14 cellular contexts compared by ENCODE assay signal in the genomic region with DNA sequence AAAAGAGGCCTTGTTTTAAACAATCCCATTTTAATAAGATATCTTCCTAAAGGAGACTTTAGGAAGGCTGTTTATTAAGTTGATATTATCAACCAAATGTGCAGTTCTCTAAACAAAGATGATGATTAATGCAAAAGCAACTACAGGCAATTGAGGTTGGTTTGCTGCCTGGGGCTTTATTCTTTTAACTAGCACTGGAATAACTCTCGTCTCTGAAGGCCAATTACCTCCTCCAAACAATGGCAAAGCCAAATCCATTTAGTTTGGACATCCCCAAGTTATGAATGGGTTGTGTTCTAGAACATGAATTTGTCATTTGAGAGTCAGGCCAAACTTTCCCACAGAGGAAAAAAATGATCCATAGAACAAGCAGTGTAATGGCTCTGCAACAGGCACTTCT.
DNase-seq lines count a peak whose midpoint lies in the region; ATAC-seq and TF ChIP-seq lines count a peak whose summit lies in the region.
"Had no signal": no experiment of that assay in that cellular context is flagged by ENCODE, and none has a peak within 500 bp of the region (broad histone marks: within the 10 kb centered on the region; RNA-seq: fewer than 3 reads in every experiment).

No MANE protein-coding gene starts in this region.

- intact Hi-C loops in sigmoid colon (cut with DNase I): no loop called here

- ATAC-seq in GM18498 (IDR thresholded peaks at IDR 0.05; ENCODE audit: unreplicated experiment): no peak
- ATAC-seq: Panc1 had no signal

- TF ChIP-seq CTCF in sigmoid colon (IDR thresholded peaks at IDR 0.05): no peak

- TF ChIP-seq EP300 in sigmoid colon (IDR thresholded peaks at IDR 0.05): no peak

- peaks cover 0 to 11% (median 6%) of the 10 kb centered on the region in 4 donors for H3K4me1 ChIP-seq in sigmoid colon
- H3K4me1 ChIP-seq: BLaER1 treated with 17β-estradiol and CSF1 and Interleukin-3, amounts not matched to agents 10 nM and 100 nM had no signal

- TF ChIP-seq POLR2A in sigmoid colon (IDR thresholded peaks at IDR 0.05): no peak

- H3K4me3 ChIP-seq in MG63 (no peak overlapping the region), sigmoid colon (no peak overlapping the region)
- H3K4me3 ChIP-seq: BLaER1 treated with 17β-estradiol and CSF1 and Interleukin-3, amounts not matched to agents 10 nM and 100 nM had no signal

- H3K36me3 ChIP-seq in MG63 (no peaks in the 10 kb centered on the region), sigmoid colon (no peaks in the 10 kb centered on the region)
- H3K36me3 ChIP-seq: BLaER1 treated with 17β-estradiol and CSF1 and Interleukin-3, amounts not matched to agents 10 nM and 100 nM had no signal

- 64 to 73% methylated on average over 1 of the region's 1 CpG for WGBS in sigmoid colon, 2 donors

- H3K27ac ChIP-seq in sigmoid colon: peak overlapping the region in 1 of 4 donors; percentile 24
- H3K27ac ChIP-seq: BLaER1 treated with 17β-estradiol and CSF1 and Interleukin-3, amounts not matched to agents 10 nM and 100 nM had no signal

- H3K27me3 ChIP-seq in MG63 (no peaks in the 10 kb centered on the region), sigmoid colon (no peaks in the 10 kb centered on the region)
- H3K27me3 ChIP-seq: BLaER1 treated with 17β-estradiol and CSF1 and Interleukin-3, amounts not matched to agents 10 nM and 100 nM had no signal

- no peaks in the 10 kb centered on the region for H3K9me3 ChIP-seq in MG63
- H3K9me3 ChIP-seq in sigmoid colon: no peaks in the 10 kb centered on the region
- H3K9me3 ChIP-seq: BLaER1 treated with 17β-estradiol and CSF1 and Interleukin-3, amounts not matched to agents 10 nM and 100 nM had no signal

- DNase-seq in NCI-H2081 (lab: John Stamatoyannopoulos, UW) (peak; percentile 5 to 38), NCI-H2081 treated with DMSO at 0.1 percent for 48 hours (lab: John Stamatoyannopoulos, UW) (no peak), MG63 (peak; percentile 18), astrocyte of the hippocampus (ENCODE audit: low read depth, low spot score) (peak; percentile 44), foreskin melanocyte (peak; percentile 90), sigmoid colon (no peak)
- DNase-seq in NK-92 treated with Interleukin-12 subunit alpha and Interleukin-12 subunit beta, amount 100 ng/mL, for 24 hours (lab: John Stamatoyannopoulos, UW): no peak
- DNase-seq: DMS153, NCI-H187, NCI-H510A treated with DMSO at 0.1 percent for 48 hours, Right ventricle myocardium superior had no signal

Comparison
In these comparisons a context has a peak if more than half of its experiments do, and no peak if none do; other contexts are left out.
1. DNase-seq: peak in NCI-H2081 (2 of 2), MG63 (single experiment), astrocyte of the hippocampus (single experiment) and foreskin melanocyte (single experiment); none in NCI-H2081 treated with DMSO at 0.1 percent for 48 hours (single experiment), sigmoid colon (single experiment) and NK-92 treated with Interleukin-12 subunit alpha and Interleukin-12 subunit beta, amount 100 ng/mL, for 24 hours (single experiment).